In the genomic region with DNA sequence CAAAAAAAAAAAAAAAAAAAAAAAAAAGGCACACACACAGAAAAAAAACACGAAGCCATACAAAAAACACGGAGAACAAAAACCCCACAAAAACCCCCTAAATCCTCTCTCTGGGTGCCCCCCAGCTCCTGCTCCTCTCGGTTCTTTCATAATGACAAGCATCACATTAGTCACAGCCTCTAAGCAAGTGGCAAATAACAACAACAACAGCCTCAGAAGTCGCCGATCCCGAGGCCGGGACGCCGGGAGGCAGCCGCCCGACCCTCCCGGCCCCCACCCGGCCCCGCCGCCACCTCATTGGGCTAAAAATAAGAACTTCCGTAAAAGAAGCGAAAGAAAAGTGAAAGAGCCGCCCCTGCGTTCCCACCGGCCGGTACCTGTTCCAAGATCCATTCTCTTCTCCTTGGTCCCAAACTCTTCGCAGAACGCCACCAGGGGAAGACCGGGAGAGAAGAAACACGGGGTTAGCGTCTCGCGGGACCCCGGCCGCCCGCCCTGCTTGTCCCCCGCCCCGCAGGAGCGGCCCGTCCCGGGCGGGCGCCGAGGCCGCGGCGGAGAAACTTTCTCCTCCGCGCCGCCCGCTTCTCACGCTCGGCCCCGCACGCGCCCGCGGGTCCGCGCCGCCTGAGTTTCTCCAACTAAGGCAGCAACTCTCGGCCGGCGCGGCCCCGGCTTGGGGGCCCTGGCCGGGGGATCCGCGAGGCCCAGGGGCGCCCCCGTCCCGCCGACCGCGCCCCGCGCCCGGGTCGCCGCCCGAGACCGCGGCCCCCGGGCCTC, we compare ENCODE assay signal across 8 cellular contexts.
DNase-seq lines count a peak whose midpoint lies in the region; ATAC-seq, FAIRE-seq and TF ChIP-seq lines count a peak whose summit lies in the region.

No MANE protein-coding gene starts in this region.

- no TSS peak for BruUV-seq in GM12878 (replicated peaks; lab: Mats Ljungman, UMichigan)

- in situ Hi-C loops in GM12878 (cut with MboI) = no loop called here

- WGBS in GM12878 (ENCODE audit: insufficient coverage, insufficient replicate concordance, low lambda C conversion rate, missing lambda C conversion rate) = under 1% methylated on average over 50 of the region's 79 CpGs

- H3K9me3 ChIP-seq in GM12878 (replicated peaks; ENCODE audit: control insufficient read depth, insufficient read depth, low read length) (no peaks in the 10 kb centered on the region), left lung (no peaks in the 10 kb centered on the region)

- peak overlapping the region; percentile 75 for H2AFZ ChIP-seq in GM12878 (ENCODE audit: control insufficient read depth, low read depth, low read length)

- H3K27me3 ChIP-seq in GM12878 (replicated peaks in 1 of 2; ENCODE audit: control insufficient read depth in 2 of 2, insufficient read depth in 2 of 2, low read length in 1 of 2) (no peaks in the 10 kb centered on the region), left lung (no peaks in the 10 kb centered on the region)

- POLR2A ChIA-PET in T-cell (lab: Charles Lee) (no interaction called here), GM12878 (lab: Charles Lee) (no interaction called here)

- TF ChIP-seq RAD21 in GM12878 (IDR thresholded peaks at IDR 0.05; ENCODE audit: insufficient read depth, low read depth, low read length) = no peak

- H3K79me2 ChIP-seq in GM12878 (ENCODE audit: control insufficient read depth, insufficient read depth, low read length) = peaks cover 15% of the 10 kb centered on the region

- FAIRE-seq in GM12878 (lab: Jason Lieb, UNC) = no peak

- RAD21 ChIA-PET in GM12878 (lab: Charles Lee; ENCODE audit: unreplicated experiment) = interaction anchor here (0.6 to 1.5 kb wide), 3 partner anchors 180 to 319 kb away, joined by 3 to 10 read pairs (median 3); a partner anchor contains a TSS

- SMC1A ChIA-PET in GM12878 (lab: Charles Lee; ENCODE audit: uncharacterized antibody, unreplicated experiment) = interaction anchor here (1.1 to 2.5 kb wide), 3 partner anchors 186 to 215 kb away, joined by 3 to 8 read pairs (median 8); no protein-coding TSS in a partner anchor

- intact Hi-C loops in GM12878 (cut with micrococcal nuclease; ENCODE audit: unreplicated experiment) (loop anchor here (2.0 to 5.0 kb wide), 3 partner anchors 173 to 249 kb away; no protein-coding TSS in a partner anchor), left lung (cut with DNase I) (no loop called here)

- peak overlapping the region; percentile 69 to 89 (median 87) for H3K4me3 Mint-ChIP-seq in T-cell

- H3K9me3 Mint-ChIP-seq in T-cell = no peaks in the 10 kb centered on the region

- H3K36me3 ChIP-seq in GM12878 (ENCODE audit: control insufficient read depth in 2 of 2, insufficient read depth in 2 of 2, low read length in 1 of 2) (no peaks in the 10 kb centered on the region), left lung (no peaks in the 10 kb centered on the region)

- DNase-seq in DMS53 (lab: John Stamatoyannopoulos, UW) = peak; percentile 63
- DNase-seq in DMS53 treated with DMSO at 0.1 percent for 48 hours (lab: John Stamatoyannopoulos, UW; ENCODE audit: unreplicated experiment) = no peak
- DNase-seq in T-cell = peak in 33 of 34 experiments; percentile 8 to 63 (median 35)
- no peak for DNase-seq in GM12878 (ENCODE audit: low read depth, low spot score)
- peak in 1 of 2 donors; percentile 90 for DNase-seq in left lung
- peak; percentile 10 to 13 for DNase-seq in stimulated activated CD8-positive, alpha-beta memory T cell treated with anti-CD3 and anti-CD28 coated beads, Interleukin-4, amount 100 ng/mL, for 4 hours (ENCODE audit: low read depth in 2 of 2, low spot score in 1 of 2)
- no peak for DNase-seq in occipital lobe (lab: John Stamatoyannopoulos, UW)

- H3K4me1 ChIP-seq in GM12878 (ENCODE audit: control insufficient read depth, insufficient read depth, low read length) = peaks cover 15% of the 10 kb centered on the region
- H3K4me1 ChIP-seq in left lung = peaks cover 7 to 57% of the 10 kb centered on the region in 2 donors

- peak; percentile 31; the same call in 1 of the 2 replicates for TF ChIP-seq POLR2A in GM12878 (IDR thresholded peaks at IDR 0.05; ENCODE audit: low read depth, low read length)

- H3K27ac ChIP-seq in GM12878 (ENCODE audit: control insufficient read depth, insufficient read depth) (peak overlapping the region; percentile 69), left lung (peak overlapping the region; percentile 80 to 89)

- ATAC-seq in HG03439 (IDR thresholded peaks at IDR 0.05; ENCODE audit: unreplicated experiment) (peak; percentile 24), T-cell (replicated peaks in 1 of 4) (peak; percentile 13 to 33 (median 25)), GM12878 (peak; percentile 37), left lung (no peak)

- H3K27me3 Mint-ChIP-seq in T-cell = no peaks in the 10 kb centered on the region

- TF ChIP-seq CTCF in GM12878 (IDR thresholded peaks at IDR 0.05 in 2 of 3, conservative IDR thresholded peaks at IDR 0.05 in 1 of 3; ENCODE audit: control insufficient read depth in 2 of 3, extremely low read depth in 1 of 3, insufficient read depth in 1 of 3, low read depth in 3 of 3, low read length in 3 of 3) (no peak), left lung (IDR thresholded peaks at IDR 0.05) (no peak)

- CTCF ChIA-PET in T-cell (lab: Charles Lee) = interaction anchor here in 1 of 2 donors (1.3 kb wide), 1 partner anchor 249 kb away, joined by 7 read pairs; no protein-coding TSS in a partner anchor
- CTCF ChIA-PET in GM12878 (lab: Yijun Ruan, JAX) = interaction anchor here (0.6 to 4.0 kb wide), 7 partner anchors 172 to 249 kb away, joined by 3 to 24 read pairs (median 4); no protein-coding TSS in a partner anchor

- H3K4me1 Mint-ChIP-seq in T-cell = peaks cover 16 to 18% (median 16%) of the 10 kb centered on the region in 3 donors

- no peaks in the 10 kb centered on the region for H4K20me1 ChIP-seq in GM12878 (ENCODE audit: control insufficient read depth, insufficient read depth)

- no peak overlapping the region; the same call in none of the 2 replicates for H3K4me2 ChIP-seq in GM12878 (ENCODE audit: control insufficient read depth, insufficient read depth)

- H3K9ac ChIP-seq in GM12878 (ENCODE audit: control insufficient read depth, insufficient read depth, low read length) = peak overlapping the region; percentile 80

- H3K4me3 ChIP-seq in GM12878 (peak overlapping the region; percentile 97), left lung (peak overlapping the region; percentile 69 to 79)

- no peak for TF ChIP-seq EP300 in GM12878 (IDR thresholded peaks at IDR 0.05; ENCODE audit: borderline replicate concordance in 1 of 2, control insufficient read depth in 1 of 2, low read depth in 2 of 2, low read length in 2 of 2)

- H3K27ac Mint-ChIP-seq in T-cell = peak overlapping the region; percentile 86 to 94

- H3K36me3 Mint-ChIP-seq in T-cell = peaks cover 3% of the 10 kb centered on the region

TF ChIP-seq in GM12878, 131 proteins besides CTCF, POLR2A, EP300 and RAD21:
- TF ChIP-seq, protein P1, sequence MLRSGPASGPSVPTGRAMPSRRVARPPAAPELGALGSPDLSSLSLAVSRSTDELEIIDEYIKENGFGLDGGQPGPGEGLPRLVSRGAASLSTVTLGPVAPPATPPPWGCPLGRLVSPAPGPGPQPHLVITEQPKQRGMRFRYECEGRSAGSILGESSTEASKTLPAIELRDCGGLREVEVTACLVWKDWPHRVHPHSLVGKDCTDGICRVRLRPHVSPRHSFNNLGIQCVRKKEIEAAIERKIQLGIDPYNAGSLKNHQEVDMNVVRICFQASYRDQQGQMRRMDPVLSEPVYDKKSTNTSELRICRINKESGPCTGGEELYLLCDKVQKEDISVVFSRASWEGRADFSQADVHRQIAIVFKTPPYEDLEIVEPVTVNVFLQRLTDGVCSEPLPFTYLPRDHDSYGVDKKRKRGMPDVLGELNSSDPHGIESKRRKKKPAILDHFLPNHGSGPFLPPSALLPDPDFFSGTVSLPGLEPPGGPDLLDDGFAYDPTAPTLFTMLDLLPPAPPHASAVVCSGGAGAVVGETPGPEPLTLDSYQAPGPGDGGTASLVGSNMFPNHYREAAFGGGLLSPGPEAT (IDR thresholded peaks at IDR 0.05; ENCODE audit: low read depth) = peak; percentile 50; the same call in 1 of the 2 replicates
- TF ChIP-seq LARP7 (IDR thresholded peaks at IDR 0.05) (peak; percentile 57; the same call in 1 of the 2 replicates), ASH2L (IDR thresholded peaks at IDR 0.05; ENCODE audit: borderline replicate concordance, low read depth) (peak; percentile 76; the same call in 1 of the 2 replicates), NR2F1 (conservative IDR thresholded peaks at IDR 0.05) (0 out of 2 replicates have a peak, but pooled peaks have one; percentile 34), NRF1 (conservative IDR thresholded peaks at IDR 0.05; ENCODE audit: low read depth, low read length) (no peak), HCFC1 (IDR thresholded peaks at IDR 0.05; ENCODE audit: low read length) (no peak), POLR2AphosphoS5 (IDR thresholded peaks at IDR 0.05; ENCODE audit: low read length) (0 out of 2 replicates have a peak, but pooled peaks have one; percentile 38), SUZ12 (IDR thresholded peaks at IDR 0.05; ENCODE audit: unreplicated experiment) (no peak), SP1 (IDR thresholded peaks at IDR 0.05; ENCODE audit: low read depth, low read length) (no peak), IKZF2 (IDR thresholded peaks at IDR 0.05) (peak; percentile 11 to 33; a peak in 2 of 4 replicates), IKZF1 (conservative IDR thresholded peaks at IDR 0.05) (peak; percentile 62), CREB1 (IDR thresholded peaks at IDR 0.05; ENCODE audit: low read depth) (0 out of 2 replicates have a peak, but pooled peaks have one; percentile 6), BHLHE40 (IDR thresholded peaks at IDR 0.05; ENCODE audit: borderline replicate concordance in 1 of 2, low read depth in 2 of 2, low read length in 1 of 2) (peak in 1 of 2 experiments; percentile 49; a peak in 2 of 4 replicates), PML (IDR thresholded peaks at IDR 0.05; ENCODE audit: low read length) (no peak), MEF2B (IDR thresholded peaks at IDR 0.05; ENCODE audit: partially characterized antibody, poor library complexity, severe bottlenecking) (peak; percentile 21), CHD1 (IDR thresholded peaks at IDR 0.05; ENCODE audit: low read depth, low read length) (no peak)
- TF ChIP-seq, protein P2, sequence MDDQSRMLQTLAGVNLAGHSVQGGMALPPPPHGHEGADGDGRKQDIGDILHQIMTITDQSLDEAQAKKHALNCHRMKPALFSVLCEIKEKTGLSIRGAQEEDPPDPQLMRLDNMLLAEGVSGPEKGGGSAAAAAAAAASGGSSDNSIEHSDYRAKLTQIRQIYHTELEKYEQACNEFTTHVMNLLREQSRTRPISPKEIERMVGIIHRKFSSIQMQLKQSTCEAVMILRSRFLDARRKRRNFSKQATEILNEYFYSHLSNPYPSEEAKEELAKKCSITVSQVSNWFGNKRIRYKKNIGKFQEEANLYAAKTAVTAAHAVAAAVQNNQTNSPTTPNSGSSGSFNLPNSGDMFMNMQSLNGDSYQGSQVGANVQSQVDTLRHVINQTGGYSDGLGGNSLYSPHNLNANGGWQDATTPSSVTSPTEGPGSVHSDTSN (IDR thresholded peaks at IDR 0.05; ENCODE audit: insufficient replicate concordance, low read depth, low read length) = no peak

Comparison
In these comparisons a context has a peak if more than half of its experiments do, and no peak if none do; other contexts are left out.
1. DNase-seq: peak in DMS53 (single experiment), T-cell (33 of 34) and stimulated activated CD8-positive, alpha-beta memory T cell treated with anti-CD3 and anti-CD28 coated beads, Interleukin-4, amount 100 ng/mL, for 4 hours (2 of 2); none in DMS53 treated with DMSO at 0.1 percent for 48 hours (single experiment), GM12878 (single experiment) and occipital lobe (single experiment).